In genomic region chr2:30439879-30440278, GRCh38 we compare ENCODE assay signal across 13 cellular contexts.
"Had no signal": no experiment of that assay in that cellular context is flagged by ENCODE, and none has a peak within 500 bp of the region (broad histone marks: within the 10 kb centered on the region; RNA-seq: fewer than 3 reads in every experiment).

No MANE protein-coding gene starts in this region.

- H3K4me1 ChIP-seq: neural progenitor cell, psoas muscle had no signal

- H3K27ac Mint-ChIP-seq: activated T-helper 2 cell treated with anti-CD3 and anti-CD28 coated beads, Interferon-gamma antibody, Interleukin-2, Interleukin-4, amounts not matched to agents 10 μg/mL and 5 μg/mL and 100 μg/mL, durations not matched to agents 14 hours and 24 hours and 36 hours; neural progenitor cell; WTC11 had no signal

- H3K4me3 Mint-ChIP-seq: neural progenitor cell, WTC11 had no signal

- DNase-seq: activated CD4-positive, alpha-beta T cell treated with anti-CD3 and anti-CD28 coated beads for 48 hours; activated CD8-positive, alpha-beta memory T cell treated with anti-CD3 and anti-CD28 coated beads, Interleukin-2, amount 50 U/mL, for 4 hours; anterior cingulate cortex; erythroblast; psoas muscle; right cardiac atrium; SHP77; tibial artery had no signal

- H3K36me3 ChIP-seq: neural progenitor cell, tibial artery had no signal

- H3K36me3 Mint-ChIP-seq: neural progenitor cell, WTC11 had no signal

- H3K27ac ChIP-seq: coronary artery, neural progenitor cell, psoas muscle, SK-N-MC, tibial artery had no signal

- H3K4me3 ChIP-seq: coronary artery, neural progenitor cell, psoas muscle, SK-N-MC, tibial artery had no signal

- H3K9me3 ChIP-seq: psoas muscle, tibial artery had no signal

- H3K27me3 ChIP-seq: neural progenitor cell, tibial artery had no signal

- ATAC-seq: psoas muscle, right cardiac atrium, WTC11 had no signal

- H3K9me3 Mint-ChIP-seq: activated T-helper 2 cell treated with anti-CD3 and anti-CD28 coated beads, Interferon-gamma antibody, Interleukin-2, Interleukin-4, amounts not matched to agents 10 μg/mL and 5 μg/mL and 100 μg/mL, durations not matched to agents 14 hours and 24 hours and 36 hours; WTC11 had no signal
